ENCODE assay signal across 9 cellular contexts in the genomic region with DNA sequence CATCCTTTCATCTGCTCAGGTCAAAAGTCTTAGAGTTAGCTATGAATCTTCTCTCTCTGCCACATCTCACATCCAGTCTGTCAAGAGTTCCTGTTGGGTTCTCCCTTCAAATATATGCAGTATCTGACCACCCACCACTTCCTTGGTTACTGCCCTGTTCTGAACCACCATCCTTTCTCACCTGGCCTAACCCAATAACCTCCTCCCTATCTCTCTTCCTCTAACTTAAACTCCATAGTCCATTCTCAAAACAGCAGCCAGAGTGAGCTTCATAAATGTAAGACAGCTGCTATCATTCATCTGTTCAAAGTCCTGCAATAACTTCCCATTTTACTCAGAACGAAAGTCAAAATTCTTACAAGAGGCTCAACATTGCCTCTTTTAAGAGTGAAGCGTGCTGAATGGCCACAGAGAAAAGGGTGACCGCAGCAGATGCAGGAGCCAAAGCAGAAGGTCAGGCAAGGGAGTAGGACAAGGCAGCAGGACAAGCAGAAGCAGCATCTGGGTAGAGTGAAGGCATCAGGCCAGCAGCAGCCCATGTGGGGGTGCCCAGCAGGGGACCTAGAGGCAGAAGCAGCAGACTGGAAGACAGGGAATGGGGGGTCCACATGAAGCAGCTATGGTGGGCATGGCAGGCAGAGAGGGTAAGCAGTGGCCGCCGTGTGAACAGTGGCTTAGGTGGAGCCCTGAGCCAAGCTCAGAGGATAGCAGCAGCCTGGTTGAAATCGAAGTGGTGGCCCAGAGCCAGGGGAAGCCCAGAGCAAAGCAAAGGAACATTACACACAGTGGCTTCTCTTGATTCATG. TPM values are rescaled to one million over a fixed set of nuclear protein-coding genes. Genes with fewer than 3 reads are reported as not detected.
A peak's percentile ranks its signal among the peaks of the same experiment; 100 is the strongest.
DNase-seq lines count a peak whose midpoint lies in the region; ATAC-seq and TF ChIP-seq lines count a peak whose summit lies in the region.
"Had no signal": no experiment of that assay in that cellular context is flagged by ENCODE, and none has a peak within 500 bp of the region (broad histone marks: within the 10 kb centered on the region; RNA-seq: fewer than 3 reads in every experiment).

No MANE protein-coding gene starts in this region.

- H3K9ac ChIP-seq in OCI-LY1 (ENCODE audit: low read length) (no peak overlapping the region), mucosa of rectum (ENCODE audit: low read depth in 1 of 2, low read length in 2 of 2) (no peak overlapping the region)

- H3K36me3 ChIP-seq in OCI-LY1 (ENCODE audit: insufficient read depth, low read length) (peaks cover 72% of the 10 kb centered on the region), mucosa of rectum (ENCODE audit: control insufficient read depth in 2 of 2, insufficient read depth in 2 of 2, low read length in 2 of 2) (no peaks in the 10 kb centered on the region)

- H3K9me2 ChIP-seq in OCI-LY1 (ENCODE audit: low read depth, low read length): no peaks in the 10 kb centered on the region

- no peak overlapping the region for H2AFZ ChIP-seq in OCI-LY1 (ENCODE audit: low read length)

- H3K4me1 ChIP-seq in OCI-LY1 (ENCODE audit: insufficient read depth, low read length, severe bottlenecking) (peaks cover 2% of the 10 kb centered on the region), mucosa of rectum (ENCODE audit: control insufficient read depth in 2 of 2, insufficient read depth in 2 of 2, low read length in 2 of 2) (peaks cover 25 to 27% of the 10 kb centered on the region in 2 donors)

- H3F3A ChIP-seq in OCI-LY1 (ENCODE audit: insufficient read depth, low read length): no peaks in the 10 kb centered on the region

- H3K27ac ChIP-seq in OCI-LY1 (ENCODE audit: low read depth, low read length, poor library complexity, severe bottlenecking) (peak overlapping the region; percentile 29), mucosa of rectum (ENCODE audit: low read depth in 2 of 2, low read length in 2 of 2) (peak overlapping the region; percentile 71 to 82)

- no peak for TF ChIP-seq CTCF in OCI-LY1 (IDR thresholded peaks at IDR 0.05; ENCODE audit: low read length)

- H3K79me2 ChIP-seq in OCI-LY1 (ENCODE audit: insufficient read depth, low read length): peaks cover 34% of the 10 kb centered on the region

- no peak for DNase-seq in NCI-H69 (lab: John Stamatoyannopoulos, UW)
- no peak for DNase-seq in SHP77 (lab: John Stamatoyannopoulos, UW)
- no peak for DNase-seq in activated gamma-delta T cell treated with Interleukin-2 at 50 U/mL for 16 hours
- no peak for DNase-seq in A172 (ENCODE audit: low spot score)

- H4K20me1 ChIP-seq in OCI-LY1 (ENCODE audit: insufficient read depth, low read length): no peaks in the 10 kb centered on the region

- ATAC-seq in GM19025 (IDR thresholded peaks at IDR 0.05; ENCODE audit: low read depth, unreplicated experiment) (peak; percentile 78), HG02763 (IDR thresholded peaks at IDR 0.05; ENCODE audit: unreplicated experiment) (peak; percentile 74)

- H3K9me3 ChIP-seq in OCI-LY1 (ENCODE audit: low read length): no peaks in the 10 kb centered on the region
- no peaks in the 10 kb centered on the region for H3K9me3 ChIP-seq in mucosa of rectum (ENCODE audit: control insufficient read depth in 2 of 2, low read length in 2 of 2)

- H3K27me3 ChIP-seq in OCI-LY1 (ENCODE audit: insufficient read depth, low read length): no peaks in the 10 kb centered on the region
- H3K27me3 ChIP-seq in mucosa of rectum (ENCODE audit: control insufficient read depth in 2 of 2, insufficient read depth in 2 of 2, low read length in 2 of 2): no peaks in the 10 kb centered on the region

- H3K4me3 ChIP-seq in OCI-LY1 (ENCODE audit: low read depth, low read length, poor library complexity, severe bottlenecking): no peak overlapping the region
- H3K4me3 ChIP-seq in mucosa of rectum (ENCODE audit: low read length in 2 of 2): peak overlapping the region; percentile 40 to 62
- H3K4me3 ChIP-seq: skin epidermis had no signal

- no peak overlapping the region for H3K4me2 ChIP-seq in OCI-LY1 (ENCODE audit: low read length)

RNA-seq across cellular contexts. Expression of a gene that starts 39.3 kb away (rescaled TPM):
- total RNA-seq in A172 (2014; rRNA removed; shearing (Covaris generic)): 49.6 and 52.3 TPM in 2 replicates

RNA-seq across cellular contexts. Expression of a gene that starts 53.8 kb away (rescaled TPM):
- total RNA-seq in A172 (2014; rRNA removed; shearing (Covaris generic)): 7.0 and 9.8 TPM in 2 replicates

RNA-seq across cellular contexts. Expression of a gene that starts 59.5 kb away (rescaled TPM):
- 540 and 574 TPM in 2 replicates for total RNA-seq in A172 (2014; rRNA removed; shearing (Covaris generic))
